ENCODE assay signal across 14 cellular contexts in the genomic region with DNA sequence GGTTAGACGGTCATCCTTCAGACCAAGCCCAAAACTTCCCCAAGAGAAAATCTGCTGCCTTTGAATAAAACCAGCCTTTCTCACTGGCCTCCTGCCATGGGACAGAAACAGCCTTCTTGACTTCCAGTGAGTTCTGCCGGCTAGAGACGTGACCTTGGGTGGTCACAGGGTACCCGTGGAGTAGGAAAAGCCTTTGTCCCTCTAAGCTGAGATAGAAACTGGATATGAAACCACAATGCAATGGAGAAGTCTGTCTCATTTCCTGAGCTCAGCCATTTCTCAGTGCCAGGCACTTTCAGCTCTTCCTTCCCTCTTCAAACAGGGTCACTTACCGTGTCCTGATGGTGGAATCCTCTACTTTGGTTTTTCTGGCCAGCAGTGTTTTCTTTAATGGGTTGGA. TPM values are rescaled to one million over a fixed set of nuclear protein-coding genes. Genes with fewer than 3 reads are reported as not detected.
A peak's percentile ranks its signal among the peaks of the same experiment; 100 is the strongest.
DNase-seq lines count a peak whose midpoint lies in the region; ATAC-seq and TF ChIP-seq lines count a peak whose summit lies in the region.
"Had no signal": no experiment of that assay in that cellular context is flagged by ENCODE, and none has a peak within 500 bp of the region (broad histone marks: within the 10 kb centered on the region; RNA-seq: fewer than 3 reads in every experiment).

No MANE protein-coding gene starts in this region.

- H3K4me1 ChIP-seq in DOHH2 (ENCODE audit: control insufficient read depth, low read length) (peaks cover 17% of the 10 kb centered on the region), HAP-1 (no peaks in the 10 kb centered on the region)
- H3K4me1 ChIP-seq: foreskin keratinocyte had no signal

- H3K4me2 ChIP-seq in DOHH2 (ENCODE audit: low read length): peak overlapping the region; percentile 22; the same call in 1 of the 2 replicates

- H3K27me3 Mint-ChIP-seq in activated T-cell treated with anti-CD3 and anti-CD28 coated beads, Interleukin-2, amount 50 U/mL, for 72 hours (ENCODE audit: low read depth): peaks cover 18% of the 10 kb centered on the region

- H3K9me3 ChIP-seq in DOHH2 (ENCODE audit: control insufficient read depth, insufficient read depth, low read length) (no peaks in the 10 kb centered on the region), HAP-1 (no peaks in the 10 kb centered on the region)

- no peak overlapping the region for H3K27ac Mint-ChIP-seq in activated T-cell treated with anti-CD3 and anti-CD28 coated beads, Interleukin-2, amount 50 U/mL, for 72 hours
- H3K27ac Mint-ChIP-seq: activated naive CD8-positive, alpha-beta T cell treated with anti-CD3 and anti-CD28 coated beads, Interleukin-2, amount 10 ng/mL, durations not matched to agents 7 days and 5 days; stimulated activated effector memory CD8-positive, alpha-beta T cell treated with anti-CD3 and anti-CD28 coated beads, Interleukin-12 subunit alpha, Interleukin-12 subunit beta, amount 100 ng/mL, for 72 hours had no signal

- peak; percentile 48 for DNase-seq in OCI-M1 (lab: John Stamatoyannopoulos, UW)
- peak; percentile 13 for DNase-seq in fibroblast of the aortic adventitia (ENCODE audit: low read depth)
- DNase-seq in mucosa of gallbladder (ENCODE audit: low spot score): peak; percentile 65
- DNase-seq in HAP-1 (ENCODE audit: low spot score in 2 of 2): no peak
- DNase-seq in activated T-cell treated with anti-CD3 and anti-CD28 coated beads, Interleukin-2, amount 50 U/mL, for 72 hours: no peak
- DNase-seq: activated naive CD8-positive, alpha-beta T cell treated with anti-CD3 and anti-CD28 coated beads, Interleukin-2, amount 10 ng/mL, durations not matched to agents 7 days and 5 days; foreskin keratinocyte; HCEC 1CT; IMR-90; T1000 had no signal

- H3K9me2 ChIP-seq in DOHH2 (replicated peaks; ENCODE audit: control insufficient read depth, low read length): no peaks in the 10 kb centered on the region

- H3K36me3 ChIP-seq in DOHH2 (ENCODE audit: control insufficient read depth, low read length) (no peaks in the 10 kb centered on the region), HAP-1 (replicated peaks) (no peaks in the 10 kb centered on the region)

- ATAC-seq in GM18520 (IDR thresholded peaks at IDR 0.05; ENCODE audit: unreplicated experiment): no peak
- ATAC-seq in GM21723 (IDR thresholded peaks at IDR 0.05; ENCODE audit: unreplicated experiment): no peak
- ATAC-seq in activated T-cell treated with anti-CD3 and anti-CD28 coated beads, Interleukin-2, amount 50 U/mL, for 72 hours (replicated peaks in 1 of 2): no peak
- ATAC-seq: foreskin keratinocyte; stimulated activated effector memory CD8-positive, alpha-beta T cell treated with anti-CD3 and anti-CD28 coated beads, Interleukin-12 subunit alpha, Interleukin-12 subunit beta, amount 100 ng/mL, for 72 hours had no signal

- in situ Hi-C loops in HAP-1 (cut with MboI; ENCODE audit: low sequenced_read_pairs): no loop called here

- H3K4me1 Mint-ChIP-seq in activated T-cell treated with anti-CD3 and anti-CD28 coated beads, Interleukin-2, amount 50 U/mL, for 72 hours (ENCODE audit: low read depth): peaks cover 11% of the 10 kb centered on the region

- no peaks in the 10 kb centered on the region for H3K36me3 Mint-ChIP-seq in activated T-cell treated with anti-CD3 and anti-CD28 coated beads, Interleukin-2, amount 50 U/mL, for 72 hours (ENCODE audit: insufficient read depth in 2 of 2)
- H3K36me3 Mint-ChIP-seq: activated naive CD8-positive, alpha-beta T cell treated with anti-CD3 and anti-CD28 coated beads, Interleukin-2, amount 10 ng/mL, durations not matched to agents 7 days and 5 days; stimulated activated effector memory CD8-positive, alpha-beta T cell treated with anti-CD3 and anti-CD28 coated beads, Interleukin-12 subunit alpha, Interleukin-12 subunit beta, amount 100 ng/mL, for 72 hours had no signal

- H3F3A ChIP-seq in DOHH2 (ENCODE audit: control insufficient read depth, insufficient read depth): peaks cover 3% of the 10 kb centered on the region; the same call in 1 of the 2 replicates

- TF ChIP-seq CTCF in DOHH2 (IDR thresholded peaks at IDR 0.05; ENCODE audit: low read depth, low read length, poor library complexity, severe bottlenecking): no peak
- no peak for TF ChIP-seq CTCF in fibroblast of the aortic adventitia (IDR thresholded peaks at IDR 0.05; ENCODE audit: insufficient read depth, low read length)

- peaks cover 6% of the 10 kb centered on the region; the same call in 1 of the 2 replicates for H3K27me3 ChIP-seq in DOHH2 (ENCODE audit: control insufficient read depth, low read length)
- no peaks in the 10 kb centered on the region for H3K27me3 ChIP-seq in HAP-1 (ENCODE audit: low read depth)

- H3K9me3 Mint-ChIP-seq in activated T-cell treated with anti-CD3 and anti-CD28 coated beads, Interleukin-2, amount 50 U/mL, for 72 hours: no peaks in the 10 kb centered on the region
- H3K9me3 Mint-ChIP-seq: activated naive CD8-positive, alpha-beta T cell treated with anti-CD3 and anti-CD28 coated beads, Interleukin-2, amount 10 ng/mL, durations not matched to agents 7 days and 5 days; stimulated activated effector memory CD8-positive, alpha-beta T cell treated with anti-CD3 and anti-CD28 coated beads, Interleukin-12 subunit alpha, Interleukin-12 subunit beta, amount 100 ng/mL, for 72 hours had no signal

- H3K79me2 ChIP-seq in DOHH2 (ENCODE audit: control insufficient read depth, low read length): no peaks in the 10 kb centered on the region

- no peak overlapping the region for H3K27ac ChIP-seq in DOHH2 (ENCODE audit: low read depth, low read length)
- H3K27ac ChIP-seq: foreskin keratinocyte had no signal

- no peak overlapping the region for H3K4me3 Mint-ChIP-seq in activated T-cell treated with anti-CD3 and anti-CD28 coated beads, Interleukin-2, amount 50 U/mL, for 72 hours
- H3K4me3 Mint-ChIP-seq: activated naive CD8-positive, alpha-beta T cell treated with anti-CD3 and anti-CD28 coated beads, Interleukin-2, amount 10 ng/mL, durations not matched to agents 7 days and 5 days; stimulated activated effector memory CD8-positive, alpha-beta T cell treated with anti-CD3 and anti-CD28 coated beads, Interleukin-12 subunit alpha, Interleukin-12 subunit beta, amount 100 ng/mL, for 72 hours had no signal

- no peaks in the 10 kb centered on the region for H4K20me1 ChIP-seq in DOHH2 (ENCODE audit: control insufficient read depth, insufficient read depth, low read depth, low read length)

- H3K4me3 ChIP-seq in DOHH2 (ENCODE audit: low read length) (no peak overlapping the region), fibroblast of the aortic adventitia (ENCODE audit: low read depth, low read length) (no peak overlapping the region), HAP-1 (no peak overlapping the region)

RNA-seq across cellular contexts. Expression of a gene that starts 21.2 kb away (rescaled TPM):
- 169 and 174 TPM in 2 replicates for total RNA-seq in fibroblast of the aortic adventitia (ENCODE audit: low replicate concordance)
- 213 TPM for total RNA-seq in mucosa of gallbladder
- total RNA-seq in activated T-cell treated with anti-CD3 and anti-CD28 coated beads, Interleukin-2, amount 50 U/mL, for 72 hours: 10 to 100 TPM; 74.2 to 76.8 TPM

Comparison
In these comparisons a context has a peak if more than half of its experiments do, and no peak if none do; other contexts are left out.
1. DNase-seq: peak in OCI-M1 (single experiment), fibroblast of the aortic adventitia (single experiment) and mucosa of gallbladder (single experiment); none in HAP-1 (0 of 2) and activated T-cell treated with anti-CD3 and anti-CD28 coated beads, Interleukin-2, amount 50 U/mL, for 72 hours (0 of 2).